In the genomic region with DNA sequence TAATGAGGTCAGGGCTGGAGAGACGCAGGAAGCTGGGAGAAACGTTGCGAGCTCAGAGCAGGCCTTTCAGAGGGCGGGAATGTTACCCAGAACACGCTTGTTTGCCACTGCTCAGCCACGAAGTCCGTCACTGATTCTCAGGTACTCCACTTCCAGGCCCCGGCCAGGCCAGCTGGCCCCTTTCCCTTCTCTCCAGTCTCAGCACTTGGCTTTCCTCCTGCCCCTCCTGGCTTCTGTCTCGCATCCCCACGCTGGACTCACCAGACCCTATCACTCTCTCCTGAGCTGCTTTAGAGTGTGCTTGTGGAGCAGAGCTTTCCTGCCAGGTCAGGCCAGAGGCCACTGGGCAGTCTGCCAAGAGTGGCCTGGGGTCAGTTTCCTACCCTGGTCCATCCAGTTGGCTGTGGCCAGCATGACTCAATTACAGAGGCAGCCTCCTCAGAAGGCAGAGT, we compare ENCODE assay signal across 1 cellular context.
TF ChIP-seq lines count a peak whose summit lies in the region.

No MANE protein-coding gene starts in this region.

TF ChIP-seq in H1, 55 proteins besides CTCF, POLR2A, EP300 and RAD21:
- TF ChIP-seq, protein P1, sequence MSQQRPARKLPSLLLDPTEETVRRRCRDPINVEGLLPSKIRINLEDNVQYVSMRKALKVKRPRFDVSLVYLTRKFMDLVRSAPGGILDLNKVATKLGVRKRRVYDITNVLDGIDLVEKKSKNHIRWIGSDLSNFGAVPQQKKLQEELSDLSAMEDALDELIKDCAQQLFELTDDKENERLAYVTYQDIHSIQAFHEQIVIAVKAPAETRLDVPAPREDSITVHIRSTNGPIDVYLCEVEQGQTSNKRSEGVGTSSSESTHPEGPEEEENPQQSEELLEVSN (IDR thresholded peaks at IDR 0.05), result peak; percentile 53
- TF ChIP-seq KDM4A (IDR thresholded peaks at IDR 0.05; ENCODE audit: low read depth, low read length, severe bottlenecking), result no peak
